30 cellular contexts compared by ENCODE assay signal in the genomic region with DNA sequence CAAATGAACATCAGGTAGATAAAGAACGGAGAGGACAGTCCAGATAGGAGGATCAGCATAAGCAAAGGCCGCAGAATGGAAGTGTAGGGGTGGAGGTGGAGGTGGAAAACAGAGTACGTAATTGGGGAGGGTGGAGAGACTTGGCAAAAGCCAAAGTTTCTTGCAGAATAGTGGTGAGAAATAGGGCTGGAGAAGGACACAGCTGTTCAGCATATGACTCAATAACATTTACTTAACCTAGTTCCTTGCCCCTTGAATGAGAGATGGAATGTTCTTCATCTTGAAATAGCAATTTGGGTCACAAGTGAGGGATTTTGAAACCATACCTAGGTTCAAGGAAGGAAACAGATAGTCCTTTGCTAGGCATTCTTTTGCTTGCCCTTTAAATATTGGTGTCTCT.
DNase-seq lines count a peak whose midpoint lies in the region; ATAC-seq and TF ChIP-seq lines count a peak whose summit lies in the region.
"Had no signal": no experiment of that assay in that cellular context is flagged by ENCODE, and none has a peak within 500 bp of the region (broad histone marks: within the 10 kb centered on the region; RNA-seq: fewer than 3 reads in every experiment).

No MANE protein-coding gene starts in this region.

- H3K4me3 ChIP-seq in breast epithelium (no peak overlapping the region), mammary epithelial cell (replicated peaks in 1 of 3; ENCODE audit: insufficient read depth in 1 of 3, low read depth in 2 of 3, low read length in 3 of 3) (no peak overlapping the region), fibroblast of villous mesenchyme (ENCODE audit: low read depth, low read length) (no peak overlapping the region), aorta (ENCODE audit: low read length in 2 of 2) (no peak overlapping the region)
- H3K4me3 ChIP-seq: mucosa of descending colon, smooth muscle cell, tibial artery had no signal

- intact Hi-C loops in breast epithelium (cut with DNase I; ENCODE audit: low total_unique reads) = no loop called here
- intact Hi-C loops in mammary epithelial cell (cut with micrococcal nuclease) = no loop called here
- intact Hi-C loops in aorta (cut with DNase I) = no loop called here

- H3K4me2 ChIP-seq in mammary epithelial cell (ENCODE audit: insufficient read depth, low read depth, low read length) = no peak overlapping the region
- H3K4me2 ChIP-seq: smooth muscle cell had no signal

- H3K4me1 ChIP-seq in breast epithelium (no peaks in the 10 kb centered on the region), mammary epithelial cell (ENCODE audit: insufficient read depth, low read length) (no peaks in the 10 kb centered on the region), aorta (ENCODE audit: control insufficient read depth in 1 of 2, insufficient read depth in 2 of 2, low read length in 2 of 2) (no peaks in the 10 kb centered on the region)
- H3K4me1 ChIP-seq: tibial artery had no signal

- no TSS peak for BruUV-seq in mammary epithelial cell (replicated peaks; lab: Mats Ljungman, UMichigan)

- H3K27me3 ChIP-seq in breast epithelium (no peaks in the 10 kb centered on the region), mammary epithelial cell (ENCODE audit: insufficient read depth, low read length) (peaks cover 5% of the 10 kb centered on the region), aorta (ENCODE audit: control insufficient read depth in 1 of 2, insufficient read depth in 2 of 2, low read length in 1 of 2) (no peaks in the 10 kb centered on the region)
- H3K27me3 ChIP-seq: tibial artery had no signal

- no peak for TF ChIP-seq POLR2A in breast epithelium (IDR thresholded peaks at IDR 0.05)

- TF ChIP-seq CTCF in breast epithelium (IDR thresholded peaks at IDR 0.05) (no peak), mammary epithelial cell (conservative IDR thresholded peaks at IDR 0.05 in 1 of 2, IDR thresholded peaks at IDR 0.05 in 1 of 2; ENCODE audit: extremely low read depth in 1 of 2, insufficient read depth in 1 of 2, low read depth in 1 of 2, low read length in 2 of 2) (no peak), fibroblast of villous mesenchyme (IDR thresholded peaks at IDR 0.05; ENCODE audit: insufficient read depth, low read depth, low read length) (no peak), HFFc6 (IDR thresholded peaks at IDR 0.05) (no peak)

- DNase-seq in breast epithelium (ENCODE audit: low spot score in 2 of 2) (no peak), mammary epithelial cell (no peak), fibroblast of villous mesenchyme (ENCODE audit: low read depth) (peak; percentile 69), myocyte (ENCODE audit: low read depth) (peak; percentile 37), aorta (no peak), RKO (ENCODE audit: low spot score) (no peak), HFFc6 (no peak)
- DNase-seq: activated CD4-positive, CD25-positive, alpha-beta regulatory T cell treated with anti-CD3 and anti-CD28 coated beads, Interleukin-2, amount 50 U/mL, for 72 hours; activated CD8-positive, alpha-beta T cell treated with anti-CD3 and anti-CD28 coated beads for 36 hours; activated naive CD4-positive, alpha-beta T cell; activated T-cell treated with anti-CD3 and anti-CD28 coated beads, Interleukin-2, amount 50 U/mL, for 1 hour; anterior cingulate cortex; effector CD8-positive, alpha-beta T cell; erythroblast; GF-D8; immature natural killer cell; mucosa of descending colon; NCI-H1048; NCI-H2029; NCI-H2227 treated with DMSO at 0.1 percent for 48 hours; NCI-H774; SHP77; stimulated activated CD4-positive, alpha-beta T cell treated with anti-CD3 and anti-CD28 coated beads, Interleukin-2, amount 100 ng/mL, for 48 hours; stimulated activated naive B cell treated with anti-CD40 and anti-IgM and Interleukin-4, amounts not matched to agents 10 μg/mL and 1 μg/mL and 100 μg/mL, for 72 hours had no signal

- H3K27ac Mint-ChIP-seq in HFFc6 = no peak overlapping the region
- H3K27ac Mint-ChIP-seq: activated CD8-positive, alpha-beta T cell treated with anti-CD3 and anti-CD28 coated beads for 36 hours; B cell; immature natural killer cell; stimulated activated naive B cell treated with anti-CD40 and anti-IgM and Interleukin-4, amounts not matched to agents 10 μg/mL and 1 μg/mL and 100 μg/mL, for 72 hours had no signal

- H3K4me1 Mint-ChIP-seq in HFFc6 (ENCODE audit: low read depth) = no peaks in the 10 kb centered on the region
- H3K4me1 Mint-ChIP-seq: B cell, immature natural killer cell, neural crest cell had no signal

- H3K36me3 Mint-ChIP-seq in HFFc6 (ENCODE audit: low read depth) = no peaks in the 10 kb centered on the region
- H3K36me3 Mint-ChIP-seq: immature natural killer cell; stimulated activated naive B cell treated with anti-CD40 and anti-IgM and Interleukin-4, amounts not matched to agents 10 μg/mL and 1 μg/mL and 100 μg/mL, for 72 hours had no signal

- no peak overlapping the region for H3K9ac ChIP-seq in mammary epithelial cell (ENCODE audit: insufficient read depth, low read length)

- CTCF ChIA-PET in mammary epithelial cell (lab: Charles Lee; ENCODE audit: low non-redundant PET) = no interaction called here

- H2AFZ ChIP-seq in mammary epithelial cell (ENCODE audit: low read depth, low read length) = no peak overlapping the region

- dilution Hi-C loops in mammary epithelial cell (cut with HindIII; ENCODE audit: low sequenced_read_pairs) = no loop called here

- ATAC-seq in aorta (ENCODE audit: low FRiP score) (peak; percentile 31), GM18867 (IDR thresholded peaks at IDR 0.05; ENCODE audit: unreplicated experiment) (no peak)
- ATAC-seq: activated CD8-positive, alpha-beta T cell treated with anti-CD3 and anti-CD28 coated beads for 36 hours; mucosa of descending colon; stimulated activated naive B cell treated with anti-CD40 and anti-IgM and Interleukin-4, amounts not matched to agents 10 μg/mL and 1 μg/mL and 100 μg/mL, for 72 hours had no signal

- in situ Hi-C loops in mammary epithelial cell (cut with MboI; ENCODE audit: low sequenced_read_pairs in 2 of 2) = no loop called here

- no peaks in the 10 kb centered on the region for H3K79me2 ChIP-seq in mammary epithelial cell (ENCODE audit: insufficient read depth, low read length)

- H3K9me3 ChIP-seq in breast epithelium = no peaks in the 10 kb centered on the region
- H3K9me3 ChIP-seq in mammary epithelial cell (replicated peaks; ENCODE audit: insufficient read depth, low read length) = no peaks in the 10 kb centered on the region
- no peaks in the 10 kb centered on the region for H3K9me3 ChIP-seq in aorta (ENCODE audit: control insufficient read depth, low read length)
- H3K9me3 ChIP-seq: mucosa of descending colon, tibial artery had no signal

- no peaks in the 10 kb centered on the region for H4K20me1 ChIP-seq in mammary epithelial cell (ENCODE audit: insufficient read depth, low read length)

- WGBS in mammary epithelial cell (ENCODE audit: low coverage, missing lambda C conversion rate) = 75% methylated on average over 3 of the region's 3 CpGs
- 74 to 77% methylated on average over 3 of the region's 3 CpGs for WGBS in aorta, 2 donors

- H3K27me3 Mint-ChIP-seq in HFFc6 (ENCODE audit: insufficient read depth) = peaks cover 8% of the 10 kb centered on the region
- H3K27me3 Mint-ChIP-seq: activated CD8-positive, alpha-beta T cell treated with anti-CD3 and anti-CD28 coated beads for 36 hours; B cell had no signal

- no peaks in the 10 kb centered on the region for H3K9me3 Mint-ChIP-seq in HFFc6
- H3K9me3 Mint-ChIP-seq: activated CD8-positive, alpha-beta T cell treated with anti-CD3 and anti-CD28 coated beads for 36 hours had no signal

- peak overlapping the region; percentile 43 to 57 for H3K27ac ChIP-seq in breast epithelium
- no peak overlapping the region for H3K27ac ChIP-seq in mammary epithelial cell (ENCODE audit: insufficient read depth, low read depth, low read length)
- H3K27ac ChIP-seq in aorta (ENCODE audit: low read depth in 1 of 2, low read length in 2 of 2) = no peak overlapping the region
- H3K27ac ChIP-seq: 22Rv1, tibial artery had no signal

- H3K4me3 Mint-ChIP-seq in HFFc6 = no peak overlapping the region
- H3K4me3 Mint-ChIP-seq: activated CD8-positive, alpha-beta T cell treated with anti-CD3 and anti-CD28 coated beads for 36 hours; B cell; immature natural killer cell; neural crest cell; stimulated activated naive B cell treated with anti-CD40 and anti-IgM and Interleukin-4, amounts not matched to agents 10 μg/mL and 1 μg/mL and 100 μg/mL, for 72 hours had no signal

- H3K36me3 ChIP-seq in breast epithelium (no peaks in the 10 kb centered on the region), mammary epithelial cell (ENCODE audit: insufficient read depth, low read length) (no peaks in the 10 kb centered on the region), aorta (ENCODE audit: control insufficient read depth in 1 of 2, insufficient read depth in 2 of 2, low read length in 1 of 2) (no peaks in the 10 kb centered on the region)
- H3K36me3 ChIP-seq: tibial artery had no signal

Comparison
In these comparisons a context has a peak if more than half of its experiments do, and no peak if none do; other contexts are left out.
1. H3K27ac ChIP-seq: peak in breast epithelium (2 of 2); none in mammary epithelial cell (single experiment) and aorta (0 of 2).
2. DNase-seq: peak in fibroblast of villous mesenchyme (single experiment) and myocyte (single experiment); none in breast epithelium (0 of 2), mammary epithelial cell (single experiment), aorta (0 of 2), RKO (single experiment) and HFFc6 (single experiment).